2 cellular contexts compared by ENCODE assay signal in the genomic region with DNA sequence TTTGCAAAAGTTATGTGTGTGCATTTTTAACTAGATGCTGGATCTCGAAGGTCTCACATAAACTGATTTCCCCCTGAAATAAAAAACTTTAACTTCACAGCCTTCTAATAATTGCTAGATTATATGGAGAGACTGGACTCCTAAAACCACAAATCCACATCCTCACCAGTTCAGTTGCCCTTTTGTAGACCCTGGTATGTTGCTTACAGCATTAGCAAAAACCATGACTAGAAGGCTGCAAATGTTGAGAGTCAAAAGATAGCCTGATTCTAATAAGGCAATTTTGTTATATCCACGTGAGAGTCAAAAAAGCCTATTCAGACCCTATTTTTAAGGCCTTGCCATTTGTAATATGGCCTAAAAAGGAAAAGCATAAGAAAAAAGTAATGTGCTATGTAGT.
TF ChIP-seq lines count a peak whose summit lies in the region.

No MANE protein-coding gene starts in this region.

TF ChIP-seq in GM23338, 12 proteins besides CTCF, POLR2A, EP300 and RAD21 (continued from another document):
- TF ChIP-seq, protein P1, sequence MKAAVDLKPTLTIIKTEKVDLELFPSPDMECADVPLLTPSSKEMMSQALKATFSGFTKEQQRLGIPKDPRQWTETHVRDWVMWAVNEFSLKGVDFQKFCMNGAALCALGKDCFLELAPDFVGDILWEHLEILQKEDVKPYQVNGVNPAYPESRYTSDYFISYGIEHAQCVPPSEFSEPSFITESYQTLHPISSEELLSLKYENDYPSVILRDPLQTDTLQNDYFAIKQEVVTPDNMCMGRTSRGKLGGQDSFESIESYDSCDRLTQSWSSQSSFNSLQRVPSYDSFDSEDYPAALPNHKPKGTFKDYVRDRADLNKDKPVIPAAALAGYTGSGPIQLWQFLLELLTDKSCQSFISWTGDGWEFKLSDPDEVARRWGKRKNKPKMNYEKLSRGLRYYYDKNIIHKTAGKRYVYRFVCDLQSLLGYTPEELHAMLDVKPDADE (IDR thresholded peaks at IDR 0.05), result no peak
- TF ChIP-seq ZNF331 (CRISPR knock-in tag; IDR thresholded peaks at IDR 0.05; ENCODE audit: low read depth) (no peak), EZH2 (IDR thresholded peaks at IDR 0.05; ENCODE audit: low read depth, unreplicated experiment) (no peak), POLR2AphosphoS5 (IDR thresholded peaks at IDR 0.05; ENCODE audit: low read depth) (no peak), NANOG (IDR thresholded peaks at IDR 0.05; ENCODE audit: borderline replicate concordance) (no peak)
- TF ChIP-seq, protein P2, sequence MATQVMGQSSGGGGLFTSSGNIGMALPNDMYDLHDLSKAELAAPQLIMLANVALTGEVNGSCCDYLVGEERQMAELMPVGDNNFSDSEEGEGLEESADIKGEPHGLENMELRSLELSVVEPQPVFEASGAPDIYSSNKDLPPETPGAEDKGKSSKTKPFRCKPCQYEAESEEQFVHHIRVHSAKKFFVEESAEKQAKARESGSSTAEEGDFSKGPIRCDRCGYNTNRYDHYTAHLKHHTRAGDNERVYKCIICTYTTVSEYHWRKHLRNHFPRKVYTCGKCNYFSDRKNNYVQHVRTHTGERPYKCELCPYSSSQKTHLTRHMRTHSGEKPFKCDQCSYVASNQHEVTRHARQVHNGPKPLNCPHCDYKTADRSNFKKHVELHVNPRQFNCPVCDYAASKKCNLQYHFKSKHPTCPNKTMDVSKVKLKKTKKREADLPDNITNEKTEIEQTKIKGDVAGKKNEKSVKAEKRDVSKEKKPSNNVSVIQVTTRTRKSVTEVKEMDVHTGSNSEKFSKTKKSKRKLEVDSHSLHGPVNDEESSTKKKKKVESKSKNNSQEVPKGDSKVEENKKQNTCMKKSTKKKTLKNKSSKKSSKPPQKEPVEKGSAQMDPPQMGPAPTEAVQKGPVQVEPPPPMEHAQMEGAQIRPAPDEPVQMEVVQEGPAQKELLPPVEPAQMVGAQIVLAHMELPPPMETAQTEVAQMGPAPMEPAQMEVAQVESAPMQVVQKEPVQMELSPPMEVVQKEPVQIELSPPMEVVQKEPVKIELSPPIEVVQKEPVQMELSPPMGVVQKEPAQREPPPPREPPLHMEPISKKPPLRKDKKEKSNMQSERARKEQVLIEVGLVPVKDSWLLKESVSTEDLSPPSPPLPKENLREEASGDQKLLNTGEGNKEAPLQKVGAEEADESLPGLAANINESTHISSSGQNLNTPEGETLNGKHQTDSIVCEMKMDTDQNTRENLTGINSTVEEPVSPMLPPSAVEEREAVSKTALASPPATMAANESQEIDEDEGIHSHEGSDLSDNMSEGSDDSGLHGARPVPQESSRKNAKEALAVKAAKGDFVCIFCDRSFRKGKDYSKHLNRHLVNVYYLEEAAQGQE (IDR thresholded peaks at IDR 0.05; ENCODE audit: unreplicated experiment), result no peak

TF ChIP-seq in SK-N-SH, 30 proteins besides CTCF, POLR2A, EP300 and RAD21 (continued from another document):
- TF ChIP-seq, protein P3, sequence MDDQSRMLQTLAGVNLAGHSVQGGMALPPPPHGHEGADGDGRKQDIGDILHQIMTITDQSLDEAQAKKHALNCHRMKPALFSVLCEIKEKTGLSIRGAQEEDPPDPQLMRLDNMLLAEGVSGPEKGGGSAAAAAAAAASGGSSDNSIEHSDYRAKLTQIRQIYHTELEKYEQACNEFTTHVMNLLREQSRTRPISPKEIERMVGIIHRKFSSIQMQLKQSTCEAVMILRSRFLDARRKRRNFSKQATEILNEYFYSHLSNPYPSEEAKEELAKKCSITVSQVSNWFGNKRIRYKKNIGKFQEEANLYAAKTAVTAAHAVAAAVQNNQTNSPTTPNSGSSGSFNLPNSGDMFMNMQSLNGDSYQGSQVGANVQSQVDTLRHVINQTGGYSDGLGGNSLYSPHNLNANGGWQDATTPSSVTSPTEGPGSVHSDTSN (IDR thresholded peaks at IDR 0.05), result no peak
- TF ChIP-seq, protein P2 (IDR thresholded peaks at IDR 0.05; ENCODE audit: low read depth, low read length), result no peak
- no peak for TF ChIP-seq FOSL2 (IDR thresholded peaks at IDR 0.05; ENCODE audit: borderline replicate concordance, low read depth)
- TF ChIP-seq YY1 (IDR thresholded peaks at IDR 0.05; ENCODE audit: low read depth), result no peak
- no peak for TF ChIP-seq POLR2AphosphoS5 (IDR thresholded peaks at IDR 0.05; ENCODE audit: low read depth, low read length)
- TF ChIP-seq RFX5 (IDR thresholded peaks at IDR 0.05; ENCODE audit: low read length), result no peak
- TF ChIP-seq, protein P4, sequence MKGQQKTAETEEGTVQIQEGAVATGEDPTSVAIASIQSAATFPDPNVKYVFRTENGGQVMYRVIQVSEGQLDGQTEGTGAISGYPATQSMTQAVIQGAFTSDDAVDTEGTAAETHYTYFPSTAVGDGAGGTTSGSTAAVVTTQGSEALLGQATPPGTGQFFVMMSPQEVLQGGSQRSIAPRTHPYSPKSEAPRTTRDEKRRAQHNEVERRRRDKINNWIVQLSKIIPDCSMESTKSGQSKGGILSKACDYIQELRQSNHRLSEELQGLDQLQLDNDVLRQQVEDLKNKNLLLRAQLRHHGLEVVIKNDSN (IDR thresholded peaks at IDR 0.05; ENCODE audit: borderline replicate concordance, low read depth), result no peak
- TF ChIP-seq, protein P5, sequence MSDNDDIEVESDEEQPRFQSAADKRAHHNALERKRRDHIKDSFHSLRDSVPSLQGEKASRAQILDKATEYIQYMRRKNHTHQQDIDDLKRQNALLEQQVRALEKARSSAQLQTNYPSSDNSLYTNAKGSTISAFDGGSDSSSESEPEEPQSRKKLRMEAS (IDR thresholded peaks at IDR 0.05; ENCODE audit: low read depth), result no peak
- no peak for TF ChIP-seq MEF2A (IDR thresholded peaks at IDR 0.05; ENCODE audit: borderline replicate concordance, low read depth)
- TF ChIP-seq, protein P6, sequence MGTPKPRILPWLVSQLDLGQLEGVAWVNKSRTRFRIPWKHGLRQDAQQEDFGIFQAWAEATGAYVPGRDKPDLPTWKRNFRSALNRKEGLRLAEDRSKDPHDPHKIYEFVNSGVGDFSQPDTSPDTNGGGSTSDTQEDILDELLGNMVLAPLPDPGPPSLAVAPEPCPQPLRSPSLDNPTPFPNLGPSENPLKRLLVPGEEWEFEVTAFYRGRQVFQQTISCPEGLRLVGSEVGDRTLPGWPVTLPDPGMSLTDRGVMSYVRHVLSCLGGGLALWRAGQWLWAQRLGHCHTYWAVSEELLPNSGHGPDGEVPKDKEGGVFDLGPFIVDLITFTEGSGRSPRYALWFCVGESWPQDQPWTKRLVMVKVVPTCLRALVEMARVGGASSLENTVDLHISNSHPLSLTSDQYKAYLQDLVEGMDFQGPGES (IDR thresholded peaks at IDR 0.05; ENCODE audit: low read depth, low read length), result no peak
- no peak for TF ChIP-seq TAF1 (IDR thresholded peaks at IDR 0.05; ENCODE audit: borderline replicate concordance, low read depth, low read length)
TF ChIP-seq in SK-N-SH: peak in this region for 0.
